In the genomic region with DNA sequence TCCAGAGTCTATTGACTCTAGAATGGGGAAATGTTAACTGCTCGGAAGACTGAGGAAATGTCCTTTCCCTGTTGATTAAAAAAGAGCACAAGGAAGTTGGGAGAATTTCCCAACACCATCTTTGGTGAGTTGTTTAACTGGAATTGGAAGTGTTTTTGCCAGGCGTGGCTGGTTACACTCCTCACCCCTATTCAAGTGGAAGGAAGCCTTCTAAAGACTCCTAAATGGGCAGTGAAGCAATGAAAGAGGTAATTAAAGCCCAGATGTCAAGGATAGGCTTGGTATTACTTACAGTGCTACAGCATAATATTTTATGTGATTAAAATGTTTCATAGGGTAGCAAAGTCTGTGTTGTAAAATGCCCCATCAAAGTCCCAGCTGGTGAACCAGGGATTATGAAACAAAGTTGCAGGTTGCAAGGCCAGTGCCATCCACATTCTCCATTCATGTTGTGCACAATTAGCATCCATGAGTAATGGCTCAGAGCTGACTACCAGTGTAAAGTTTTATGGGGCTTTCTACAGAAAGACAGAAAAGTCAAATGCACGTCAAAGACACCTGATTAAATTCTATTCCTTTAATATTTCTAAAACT, we compare ENCODE assay signal across 20 cellular contexts.
"Had no signal": no experiment of that assay in that cellular context is flagged by ENCODE, and none has a peak within 500 bp of the region (broad histone marks: within the 10 kb centered on the region; RNA-seq: fewer than 3 reads in every experiment).

No MANE protein-coding gene starts in this region.

- H3K9me3 ChIP-seq: esophagus squamous epithelium, pancreas, prostate gland, sigmoid colon had no signal

- DNase-seq: activated CD4-positive, alpha-beta T cell treated with anti-CD3 and anti-CD28 coated beads for 1 hour; activated CD4-positive, alpha-beta T cell treated with anti-CD3 and anti-CD28 coated beads, Interleukin-2, amount 50 U/mL, for 1 hour; activated CD8-positive, alpha-beta T cell treated with anti-CD3 and anti-CD28 coated beads for 36 hours; activated gamma-delta T cell treated with Interleukin-2 at 50 U/mL for 16 hours; activated naive CD8-positive, alpha-beta T cell treated with anti-CD3 and anti-CD28 coated beads, Interleukin-2, amount 50 U/mL, for 24 hours; activated T-cell treated with anti-CD3 and anti-CD28 coated beads, Interleukin-2, amount 50 U/mL, for 4 hours; amygdala; endodermal cell; esophagus squamous epithelium; midbrain; naive thymus-derived CD8-positive, alpha-beta T cell; nucleus accumbens; pancreas; sigmoid colon; small intestine; stimulated activated CD4-positive, alpha-beta T cell treated with anti-CD3 and anti-CD28 coated beads, Interleukin-4, amount 100 ng/mL, for 24 hours; T-helper 2 cell had no signal

- ATAC-seq: activated CD8-positive, alpha-beta T cell treated with anti-CD3 and anti-CD28 coated beads for 36 hours; activated naive CD8-positive, alpha-beta T cell treated with anti-CD3 and anti-CD28 coated beads, Interleukin-2, amount 50 U/mL, for 24 hours; activated T-cell treated with anti-CD3 and anti-CD28 coated beads, Interleukin-2, amount 50 U/mL, for 4 hours; activated T-helper 17 cell treated with anti-CD3 and anti-CD28 coated beads, Interleukin-2, amount 50 U/mL, for 72 hours; naive thymus-derived CD8-positive, alpha-beta T cell; pancreas; stimulated activated effector memory CD8-positive, alpha-beta T cell treated with anti-CD3 and anti-CD28 coated beads, Interleukin-12 subunit alpha, Interleukin-12 subunit beta, amount 100 ng/mL, for 72 hours had no signal

- H3K4me1 ChIP-seq: pancreas, prostate gland, sigmoid colon had no signal

- H3K36me3 ChIP-seq: esophagus squamous epithelium, pancreas, prostate gland, sigmoid colon had no signal

- H3K27me3 ChIP-seq: esophagus squamous epithelium, pancreas, sigmoid colon had no signal

- H3K4me3 ChIP-seq: esophagus squamous epithelium, pancreas, prostate gland, sigmoid colon had no signal

- H3K27ac ChIP-seq: esophagus squamous epithelium, pancreas, prostate gland, sigmoid colon had no signal
